ENCODE assay signal across 4 cellular contexts in the genomic region with DNA sequence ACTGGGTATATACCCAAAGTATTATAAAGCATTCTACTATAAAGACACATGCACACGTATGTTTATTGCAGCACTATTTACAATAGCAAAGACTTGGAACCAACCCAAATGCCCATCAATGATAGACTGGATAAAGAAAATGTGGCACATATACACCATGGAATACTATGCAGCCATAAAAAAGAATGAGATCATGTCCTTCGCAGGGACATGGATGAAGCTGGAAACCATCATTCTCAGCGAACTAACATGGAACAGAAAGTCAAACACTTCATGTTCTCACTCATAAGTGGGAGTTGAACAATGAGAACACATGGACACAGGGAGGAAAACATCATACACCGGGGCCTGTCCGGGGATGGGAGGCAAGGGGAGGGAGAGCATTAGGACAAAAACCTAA. TPM values are rescaled to one million over a fixed set of nuclear protein-coding genes. Genes with fewer than 3 reads are reported as not detected.
"Had no signal": no experiment of that assay in that cellular context is flagged by ENCODE, and none has a peak within 500 bp of the region (broad histone marks: within the 10 kb centered on the region; RNA-seq: fewer than 3 reads in every experiment).

No MANE protein-coding gene starts in this region.

RNA-seq across cellular contexts. Expression of a gene that starts 39.4 kb away (rescaled TPM):
- total RNA-seq: OCI-LY7, PC-9, RPMI7951, SJSA1 had no signal
